Comparison of ENCODE assay signal across 19 cellular contexts in the genomic region with DNA sequence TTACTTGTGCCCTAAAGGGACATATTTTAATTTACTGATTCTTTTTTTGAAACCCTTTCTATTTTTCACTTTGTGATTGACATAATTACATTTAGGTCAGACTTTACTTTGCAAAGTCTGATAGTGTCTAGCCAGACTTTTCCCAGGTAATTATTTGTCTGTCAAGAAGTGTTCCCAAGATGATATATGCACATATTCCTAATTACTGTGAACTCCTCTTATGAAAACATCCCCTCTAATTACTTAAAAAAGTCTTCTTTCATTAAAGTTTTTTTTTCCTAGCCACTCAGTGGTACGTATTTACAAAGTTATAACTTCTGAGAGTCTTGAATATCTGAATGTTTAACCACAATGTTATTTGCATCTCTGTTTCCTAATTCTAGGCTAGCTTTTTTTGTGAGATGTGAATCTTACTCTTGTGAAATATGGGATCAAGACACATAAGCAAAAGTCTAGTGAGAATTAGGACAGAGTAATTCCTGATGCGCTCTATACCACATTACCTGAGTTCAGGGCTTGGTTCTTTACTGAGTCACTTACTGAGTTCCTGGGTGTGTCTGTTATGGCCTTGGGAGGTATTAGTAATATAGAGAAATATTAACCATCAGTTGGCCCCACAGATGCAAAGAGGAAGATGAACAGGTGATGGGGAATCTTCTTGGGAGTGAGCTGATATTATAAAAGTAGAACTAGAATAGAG. TPM values are rescaled to one million over a fixed set of nuclear protein-coding genes. Genes with fewer than 3 reads are reported as not detected.
A peak's percentile ranks its signal among the peaks of the same experiment; 100 is the strongest.
DNase-seq lines count a peak whose midpoint lies in the region; ATAC-seq, FAIRE-seq and TF ChIP-seq lines count a peak whose summit lies in the region.
"Had no signal": no experiment of that assay in that cellular context is flagged by ENCODE, and none has a peak within 500 bp of the region (broad histone marks: within the 10 kb centered on the region; RNA-seq: fewer than 3 reads in every experiment).

No MANE protein-coding gene starts in this region.

- no peak for TF ChIP-seq CTCF in HEK293 (tag by site-specific recombination; IDR thresholded peaks at IDR 0.05)
- no peak for TF ChIP-seq CTCF in RWPE1 (conservative IDR thresholded peaks at IDR 0.05; ENCODE audit: low read depth)
- TF ChIP-seq CTCF in pancreas (IDR thresholded peaks at IDR 0.05): peak in 1 of 4 donors; percentile 3

- POLR2A ChIA-PET in HEK293 (lab: Yijun Ruan, JAX): no interaction called here
- POLR2A ChIA-PET in RWPE1 (lab: Yijun Ruan, JAX; ENCODE audit: low non-redundant PET): no interaction called here

- ATAC-seq in esophagus mucosa (peak; percentile 99), HG02981 (IDR thresholded peaks at IDR 0.05; ENCODE audit: unreplicated experiment) (no peak), pancreas (no peak), HG03095 (IDR thresholded peaks at IDR 0.05; ENCODE audit: unreplicated experiment) (no peak)
- ATAC-seq: CD8-positive, alpha-beta T cell had no signal

- H3K4me3 ChIP-seq in HEK293 (ENCODE audit: low read depth, low read length) (no peak overlapping the region), small intestine (ENCODE audit: low read depth in 1 of 2, low read length in 2 of 2) (no peak overlapping the region), pancreas (no peak overlapping the region)
- H3K4me3 ChIP-seq: SK-N-MC had no signal

- peak overlapping the region; percentile 60 for H3K27ac ChIP-seq in HEK293 (ENCODE audit: extremely low read depth, low read depth, low read length)
- H3K27ac ChIP-seq in RWPE1: no peak overlapping the region
- no peak overlapping the region for H3K27ac ChIP-seq in small intestine (ENCODE audit: low read depth in 1 of 2, low read length in 1 of 2)
- H3K27ac ChIP-seq in pancreas: no peak overlapping the region
- H3K27ac ChIP-seq: SK-N-MC had no signal

- H3K9me3 ChIP-seq in HEK293 (ENCODE audit: control insufficient read depth, insufficient read depth, low read depth, low read length) (no peaks in the 10 kb centered on the region), small intestine (ENCODE audit: control insufficient read depth, low read depth) (no peaks in the 10 kb centered on the region), pancreas (no peaks in the 10 kb centered on the region)
- H3K9me3 ChIP-seq: BE2C had no signal

- H3K4me1 ChIP-seq in HEK293 (ENCODE audit: control insufficient read depth, insufficient read depth, low read length) (peaks cover 51% of the 10 kb centered on the region), small intestine (ENCODE audit: control insufficient read depth in 2 of 2, insufficient read depth in 1 of 2, low read depth in 1 of 2, low read length in 1 of 2) (peaks cover 0 to 4% of the 10 kb centered on the region in 2 donors), pancreas (peaks cover 0 to 10% (median 0%) of the 10 kb centered on the region in 3 donors)
- H3K4me1 ChIP-seq: BE2C had no signal

- no peaks in the 10 kb centered on the region; a peak in 1 of 3 replicates for H3K36me3 ChIP-seq in HEK293 (ENCODE audit: control insufficient read depth in 2 of 2, insufficient read depth in 1 of 2, low read length in 2 of 2)
- H3K36me3 ChIP-seq in small intestine (ENCODE audit: control insufficient read depth in 2 of 2, insufficient read depth in 2 of 2, low read length in 2 of 2): peaks cover 0 to 2% of the 10 kb centered on the region in 2 donors
- no peaks in the 10 kb centered on the region for H3K36me3 ChIP-seq in pancreas
- H3K36me3 ChIP-seq: BE2C had no signal

- DNase-seq in RWPE1 (ENCODE audit: low spot score) (peak; percentile 73), small intestine (peak; percentile 77), pancreas (no peak)
- DNase-seq in activated CD4-positive, alpha-beta T cell treated with anti-CD3 and anti-CD28 coated beads, Interleukin-2, amount 50 U/mL, for 48 hours: no peak
- DNase-seq: BE2C; CD8-positive, alpha-beta T cell; DMS 273 treated with DMSO at 0.1 percent for 48 hours; H7; NCI-H146; NCI-H2081 treated with DMSO at 0.1 percent for 48 hours; NCI-H526; NK-92 treated with Interleukin-12 subunit alpha and Interleukin-12 subunit beta, amount 100 ng/mL, for 24 hours; OCI-M1 had no signal

- FAIRE-seq in small intestine (lab: Jason Lieb, UNC): no peak
- FAIRE-seq in pancreas (lab: Jason Lieb, UNC): no peak

- CTCF ChIA-PET in HEK293 (lab: Yijun Ruan, JAX) (interaction anchor here (0.7 kb wide), 1 partner anchor 48 kb away, joined by 3 read pairs; no protein-coding TSS in a partner anchor), RWPE1 (lab: Yijun Ruan, JAX) (no interaction called here)

- H3K27me3 ChIP-seq in small intestine (ENCODE audit: control insufficient read depth in 2 of 2, insufficient read depth in 2 of 2, low read length in 2 of 2): no peaks in the 10 kb centered on the region
- no peaks in the 10 kb centered on the region for H3K27me3 ChIP-seq in pancreas
- H3K27me3 ChIP-seq: BE2C had no signal

- 59 to 76% (median 62%) methylated on average over 2 of the region's 2 CpGs for WGBS in small intestine, 3 donors
- WGBS in pancreas, 2 donors: 86 to 90% methylated on average over 2 of the region's 2 CpGs

- intact Hi-C loops in pancreas (cut with DNase I): no loop called here

TF ChIP-seq in HEK293, 187 proteins besides CTCF, POLR2A, EP300 and RAD21:
- TF ChIP-seq, protein P1, sequence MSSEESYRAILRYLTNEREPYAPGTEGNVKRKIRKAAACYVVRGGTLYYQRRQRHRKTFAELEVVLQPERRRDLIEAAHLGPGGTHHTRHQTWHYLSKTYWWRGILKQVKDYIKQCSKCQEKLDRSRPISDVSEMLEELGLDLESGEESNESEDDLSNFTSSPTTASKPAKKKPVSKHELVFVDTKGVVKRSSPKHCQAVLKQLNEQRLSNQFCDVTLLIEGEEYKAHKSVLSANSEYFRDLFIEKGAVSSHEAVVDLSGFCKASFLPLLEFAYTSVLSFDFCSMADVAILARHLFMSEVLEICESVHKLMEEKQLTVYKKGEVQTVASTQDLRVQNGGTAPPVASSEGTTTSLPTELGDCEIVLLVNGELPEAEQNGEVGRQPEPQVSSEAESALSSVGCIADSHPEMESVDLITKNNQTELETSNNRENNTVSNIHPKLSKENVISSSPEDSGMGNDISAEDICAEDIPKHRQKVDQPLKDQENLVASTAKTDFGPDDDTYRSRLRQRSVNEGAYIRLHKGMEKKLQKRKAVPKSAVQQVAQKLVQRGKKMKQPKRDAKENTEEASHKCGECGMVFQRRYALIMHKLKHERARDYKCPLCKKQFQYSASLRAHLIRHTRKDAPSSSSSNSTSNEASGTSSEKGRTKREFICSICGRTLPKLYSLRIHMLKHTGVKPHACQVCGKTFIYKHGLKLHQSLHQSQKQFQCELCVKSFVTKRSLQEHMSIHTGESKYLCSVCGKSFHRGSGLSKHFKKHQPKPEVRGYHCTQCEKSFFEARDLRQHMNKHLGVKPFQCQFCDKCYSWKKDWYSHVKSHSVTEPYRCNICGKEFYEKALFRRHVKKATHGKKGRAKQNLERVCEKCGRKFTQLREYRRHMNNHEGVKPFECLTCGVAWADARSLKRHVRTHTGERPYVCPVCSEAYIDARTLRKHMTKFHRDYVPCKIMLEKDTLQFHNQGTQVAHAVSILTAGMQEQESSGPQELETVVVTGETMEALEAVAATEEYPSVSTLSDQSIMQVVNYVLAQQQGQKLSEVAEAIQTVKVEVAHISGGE (tag by site-specific recombination; conservative IDR thresholded peaks at IDR 0.05; ENCODE audit: low read depth): no peak
- peak; percentile 84 for TF ChIP-seq SP7 (tag by site-specific recombination; IDR thresholded peaks at IDR 0.05)
- TF ChIP-seq WT1 (tag by site-specific recombination; IDR thresholded peaks at IDR 0.05): peak; percentile 91
- peak; percentile 9; the same call in 1 of the 2 replicates for TF ChIP-seq GLI2 (tag by site-specific recombination; IDR thresholded peaks at IDR 0.05; ENCODE audit: borderline replicate concordance, low read depth)
- TF ChIP-seq, protein P2, sequence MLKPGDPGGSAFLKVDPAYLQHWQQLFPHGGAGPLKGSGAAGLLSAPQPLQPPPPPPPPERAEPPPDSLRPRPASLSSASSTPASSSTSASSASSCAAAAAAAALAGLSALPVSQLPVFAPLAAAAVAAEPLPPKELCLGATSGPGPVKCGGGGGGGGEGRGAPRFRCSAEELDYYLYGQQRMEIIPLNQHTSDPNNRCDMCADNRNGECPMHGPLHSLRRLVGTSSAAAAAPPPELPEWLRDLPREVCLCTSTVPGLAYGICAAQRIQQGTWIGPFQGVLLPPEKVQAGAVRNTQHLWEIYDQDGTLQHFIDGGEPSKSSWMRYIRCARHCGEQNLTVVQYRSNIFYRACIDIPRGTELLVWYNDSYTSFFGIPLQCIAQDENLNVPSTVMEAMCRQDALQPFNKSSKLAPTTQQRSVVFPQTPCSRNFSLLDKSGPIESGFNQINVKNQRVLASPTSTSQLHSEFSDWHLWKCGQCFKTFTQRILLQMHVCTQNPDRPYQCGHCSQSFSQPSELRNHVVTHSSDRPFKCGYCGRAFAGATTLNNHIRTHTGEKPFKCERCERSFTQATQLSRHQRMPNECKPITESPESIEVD (tag by site-specific recombination; IDR thresholded peaks at IDR 0.05): peak; percentile 85
- peak; percentile 48 for TF ChIP-seq IKZF3 (tag by site-specific recombination; IDR thresholded peaks at IDR 0.05)

RNA-seq across cellular contexts. Expression of a gene that starts 27.9 kb away (rescaled TPM):
- total RNA-seq in esophagus mucosa (71.8 TPM), pancreas (1 to 10 TPM; 1.0 to 7.3 (median 2.4) TPM)
- polyA plus RNA-seq in small intestine (1 to 10 TPM; 4.6 to 6.0 (median 5.4) TPM), pancreas (under 1 TPM; 0.46 to 0.80 TPM)
- total RNA-seq: CD8-positive, alpha-beta T cell; Daoy had no signal

Comparison
In these comparisons a context has a peak if more than half of its experiments do, and no peak if none do; other contexts are left out.
1. DNase-seq: peak in RWPE1 (single experiment) and small intestine (single experiment); none in activated CD4-positive, alpha-beta T cell treated with anti-CD3 and anti-CD28 coated beads, Interleukin-2, amount 50 U/mL, for 48 hours (0 of 2) and pancreas (0 of 6).